1 cellular context compared by ENCODE assay signal in the genomic region with DNA sequence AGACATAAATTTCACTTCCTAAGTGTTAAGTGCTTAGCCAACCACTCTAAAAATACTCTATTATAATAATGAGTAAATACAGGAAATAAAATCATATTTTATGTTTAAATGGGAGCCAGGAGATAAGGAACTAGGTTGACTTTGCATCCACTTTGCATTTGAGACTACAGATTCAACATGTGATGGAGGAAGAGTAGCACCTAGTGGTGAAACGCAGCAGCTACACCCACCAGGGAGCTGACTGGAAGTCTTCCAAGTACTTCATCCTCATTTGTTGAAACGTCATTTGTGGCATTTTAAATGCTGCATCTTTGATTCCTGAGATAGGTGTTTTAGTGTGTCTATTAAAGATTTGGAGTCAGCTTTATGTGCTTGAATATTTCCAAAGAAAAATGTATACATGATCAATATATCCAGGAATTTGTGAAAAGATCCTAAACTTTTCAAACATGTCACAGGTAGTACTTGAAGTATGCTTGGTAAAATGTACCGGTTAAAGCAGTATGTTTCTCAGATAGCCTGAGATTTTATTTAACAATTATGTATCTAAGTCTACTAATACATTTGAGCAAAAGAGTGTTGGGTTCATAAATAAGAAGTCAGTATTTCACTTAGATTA.
A peak's percentile ranks its signal among the peaks of the same experiment; 100 is the strongest.
TF ChIP-seq lines count a peak whose summit lies in the region.

No MANE protein-coding gene starts in this region.

TF ChIP-seq in IMR-90, 13 proteins besides CTCF, POLR2A, EP300 and RAD21:
- no peak for TF ChIP-seq CHD1 (IDR thresholded peaks at IDR 0.05; ENCODE audit: low read depth, low read length)
- TF ChIP-seq SMC3 (IDR thresholded peaks at IDR 0.05; ENCODE audit: low read depth, low read length) = peak; percentile 96
